Comparison of ENCODE assay signal across 18 cellular contexts in genomic region chr10:47059606-47060311, GRCh38.
"Had no signal": no experiment of that assay in that cellular context is flagged by ENCODE, and none has a peak within 500 bp of the region (broad histone marks: within the 10 kb centered on the region; RNA-seq: fewer than 3 reads in every experiment).

No MANE protein-coding gene starts in this region.

- H3K36me3 ChIP-seq: esophagus muscularis mucosa, gastrocnemius medialis, heart right ventricle, neural progenitor cell, prostate gland, vagina had no signal

- H3K36me3 Mint-ChIP-seq: naive thymus-derived CD8-positive, alpha-beta T cell; neural progenitor cell had no signal

- H3K27me3 Mint-ChIP-seq: naive thymus-derived CD8-positive, alpha-beta T cell had no signal

- H3K27ac ChIP-seq: epithelial cell of prostate, esophagus muscularis mucosa, heart right ventricle, neural progenitor cell, parathyroid adenoma, prostate gland, vagina had no signal

- H3K4me1 ChIP-seq: heart right ventricle, neural progenitor cell, parathyroid adenoma, prostate gland had no signal

- H3K4me3 ChIP-seq: esophagus muscularis mucosa, gastrocnemius medialis, heart right ventricle, mucosa of descending colon, neural progenitor cell, prostate gland, vagina had no signal

- H3K4me3 Mint-ChIP-seq: naive thymus-derived CD8-positive, alpha-beta T cell; neural progenitor cell had no signal

- H3K27me3 ChIP-seq: gastrocnemius medialis, neural progenitor cell, vagina had no signal

- ATAC-seq: left lobe of liver; mucosa of descending colon; naive thymus-derived CD8-positive, alpha-beta T cell had no signal

- H3K9me3 ChIP-seq: esophagus muscularis mucosa, gastrocnemius medialis, heart right ventricle, mucosa of descending colon, prostate gland, vagina had no signal

- DNase-seq: effector memory CD4-positive, alpha-beta T cell; heart right ventricle; hypothalamus; mammary epithelial cell; mucosa of descending colon; naive thymus-derived CD8-positive, alpha-beta T cell; occipital lobe; stimulated activated CD4-positive, alpha-beta T cell treated with anti-CD3 and anti-CD28 coated beads, Interleukin-2, amount 100 ng/mL, for 24 hours; stimulated activated CD4-positive, alpha-beta T cell treated with anti-CD3 and anti-CD28 coated beads, Interleukin-4, amount 100 ng/mL, for 4 hours; stimulated activated naive CD4-positive, alpha-beta T cell treated with Interleukin-2 at 50 U/mL for 16 hours had no signal

- H3K9me3 Mint-ChIP-seq: naive thymus-derived CD8-positive, alpha-beta T cell had no signal
